7 cellular contexts compared by ENCODE assay signal in genomic region chr3:123883656-123884257, GRCh38. TPM values are rescaled to one million over a fixed set of nuclear protein-coding genes. Genes with fewer than 3 reads are reported as not detected.
DNase-seq lines count a peak whose midpoint lies in the region; ATAC-seq and TF ChIP-seq lines count a peak whose summit lies in the region.

No MANE protein-coding gene starts in this region.

- H3K79me2 ChIP-seq in H9 (ENCODE audit: insufficient read depth, low read length) (no peaks in the 10 kb centered on the region), smooth muscle cell (ENCODE audit: low read depth) (no peaks in the 10 kb centered on the region)

- H3K36me3 Mint-ChIP-seq in H9 (ENCODE audit: insufficient read depth in 1 of 3, low read depth in 3 of 3), result peaks cover 0 to 10% (median 2%) of the 10 kb centered on the region in 3 experiments; a peak in 3 of 7 replicates
- peaks cover under 1% of the 10 kb centered on the region for H3K36me3 Mint-ChIP-seq in activated CD4-positive, alpha-beta memory T cell treated with anti-CD3 and anti-CD28 coated beads, Interleukin-2, amount 10 ng/mL, durations not matched to agents 7 days and 5 days (ENCODE audit: low read depth)

- H3K4me3 ChIP-seq in iPS-15b (ENCODE audit: low read depth, low read length), result peak overlapping the region; percentile 78
- peak overlapping the region; percentile 63 for H3K4me3 ChIP-seq in smooth muscle cell

- H3K4me1 Mint-ChIP-seq in H9, result peaks cover 21 to 26% of the 10 kb centered on the region in 2 experiments
- H3K4me1 Mint-ChIP-seq in activated CD4-positive, alpha-beta memory T cell treated with anti-CD3 and anti-CD28 coated beads, Interleukin-2, amount 10 ng/mL, durations not matched to agents 7 days and 5 days, result peaks cover 22% of the 10 kb centered on the region

- H3K9me3 Mint-ChIP-seq in H9, result peaks cover 7 to 14% of the 10 kb centered on the region in 2 experiments
- no peaks in the 10 kb centered on the region for H3K9me3 Mint-ChIP-seq in activated CD4-positive, alpha-beta memory T cell treated with anti-CD3 and anti-CD28 coated beads, Interleukin-2, amount 10 ng/mL, durations not matched to agents 7 days and 5 days

- no peak overlapping the region for H2BK12ac ChIP-seq in H9 (ENCODE audit: insufficient read length, low read depth, low read length)

- peaks cover 32% of the 10 kb centered on the region for H3K27me3 Mint-ChIP-seq in H9 (ENCODE audit: low read depth)
- H3K27me3 Mint-ChIP-seq in activated CD4-positive, alpha-beta memory T cell treated with anti-CD3 and anti-CD28 coated beads, Interleukin-2, amount 10 ng/mL, durations not matched to agents 7 days and 5 days, result peaks cover 51% of the 10 kb centered on the region

- H3K27me3 ChIP-seq in H9 (ENCODE audit: insufficient read depth, low read length) (peaks cover 4% of the 10 kb centered on the region; the same call in 1 of the 2 replicates), iPS-15b (ENCODE audit: control insufficient read depth, insufficient read depth, low read length) (peaks cover 16% of the 10 kb centered on the region), smooth muscle cell (ENCODE audit: low read depth) (no peaks in the 10 kb centered on the region)

- no peak overlapping the region for H4K91ac ChIP-seq in H9 (ENCODE audit: insufficient read length, low read depth, low read length)

- no peaks in the 10 kb centered on the region for H3F3A ChIP-seq in smooth muscle cell (ENCODE audit: low read depth)

- H3K23ac ChIP-seq in H9 (ENCODE audit: insufficient read length, low read depth, low read length), result no peak overlapping the region

- H3K4me2 ChIP-seq in H9 (ENCODE audit: insufficient read depth, insufficient read length, low read length) (peak overlapping the region; percentile 65), smooth muscle cell (peak overlapping the region; percentile 94)

- no peak overlapping the region for H2BK20ac ChIP-seq in H9 (ENCODE audit: low read depth, low read length, poor library complexity, severe bottlenecking)

- H3K27ac Mint-ChIP-seq in H9, result peak overlapping the region in 1 of 3 experiments; percentile 55; a peak in 1 of 7 replicates
- no peak overlapping the region for H3K27ac Mint-ChIP-seq in activated CD4-positive, alpha-beta memory T cell treated with anti-CD3 and anti-CD28 coated beads, Interleukin-2, amount 10 ng/mL, durations not matched to agents 7 days and 5 days

- no peak overlapping the region for H2AK5ac ChIP-seq in H9 (ENCODE audit: insufficient read length, low read length)

- DNase-seq in H9 (peak; percentile 51), smooth muscle cell (lab: John Stamatoyannopoulos, UW; ENCODE audit: unreplicated experiment) (no peak), COLO668 (lab: John Stamatoyannopoulos, UW; ENCODE audit: unreplicated experiment) (no peak), activated T-cell treated with anti-CD3 and anti-CD28 coated beads for 4 hours (no peak)
- DNase-seq in activated CD4-positive, alpha-beta memory T cell treated with anti-CD3 and anti-CD28 coated beads, Interleukin-2, amount 10 ng/mL, durations not matched to agents 7 days and 5 days, result no peak

- no peak overlapping the region for H2BK5ac ChIP-seq in H9 (ENCODE audit: insufficient read length, low read length)

- no peak overlapping the region for H2BK120ac ChIP-seq in H9 (ENCODE audit: low read depth, low read length, poor library complexity, severe bottlenecking)

- no CpG with 5 or more reads among the region's 44 CpGs for WGBS in H9 (ENCODE audit: extremely low coverage, insufficient read length, low lambda C conversion rate)
- whole genome bisulfite sequencing in smooth muscle cell (ENCODE audit: low lambda C conversion rate), result 4% methylated on average over 28 of the region's 44 CpGs

- H3K79me1 ChIP-seq in H9 (ENCODE audit: insufficient read depth, low read depth, low read length, poor library complexity, severe bottlenecking), result no peaks in the 10 kb centered on the region

- H3K4ac ChIP-seq in H9 (ENCODE audit: low read depth, low read length), result no peak overlapping the region

- H2AFZ ChIP-seq in H9 (ENCODE audit: low read length) (no peak overlapping the region), smooth muscle cell (ENCODE audit: low read depth) (peak overlapping the region; percentile 89)

- CTCF ChIA-PET in activated CD4-positive, alpha-beta memory T cell treated with anti-CD3 and anti-CD28 coated beads, Interleukin-2, amount 10 ng/mL, durations not matched to agents 7 days and 5 days (lab: Charles Lee), result no interaction called here

- H3K4me1 ChIP-seq in H9 (ENCODE audit: insufficient read depth, low read length) (no peaks in the 10 kb centered on the region), iPS-15b (ENCODE audit: control insufficient read depth, insufficient read depth, low read length) (peaks cover 8% of the 10 kb centered on the region), smooth muscle cell (ENCODE audit: low read depth) (peaks cover 17% of the 10 kb centered on the region)

- peaks cover 13% of the 10 kb centered on the region for H3K23me2 ChIP-seq in H9 (ENCODE audit: insufficient read length, low read depth, low read length, poor library complexity, severe bottlenecking)

- H3T11ph ChIP-seq in H9 (ENCODE audit: low read length), result no peak overlapping the region

- H3K27ac ChIP-seq in H9 (ENCODE audit: insufficient read length, low read depth, low read length) (no peak overlapping the region), smooth muscle cell (ENCODE audit: low read depth) (no peak overlapping the region)

- H3K9ac ChIP-seq in H9 (ENCODE audit: extremely low read depth, insufficient read length, low read length) (peak overlapping the region; percentile 39), iPS-15b (ENCODE audit: low read depth, low read length) (peak overlapping the region; percentile 87), smooth muscle cell (ENCODE audit: low read depth) (no peak overlapping the region)

- TF ChIP-seq CTCF in H9 (conservative IDR thresholded peaks at IDR 0.05), result no peak
- no peak for TF ChIP-seq CTCF in smooth muscle cell (IDR thresholded peaks at IDR 0.05; ENCODE audit: borderline replicate concordance, insufficient read depth, poor library complexity, severe bottlenecking)

- POLR2A ChIA-PET in activated CD4-positive, alpha-beta memory T cell treated with anti-CD3 and anti-CD28 coated beads, Interleukin-2, amount 10 ng/mL, durations not matched to agents 7 days and 5 days (lab: Charles Lee), result no interaction called here

- H3K4me3 Mint-ChIP-seq in H9, result peak overlapping the region; percentile 74 to 87
- peak overlapping the region; percentile 47 for H3K4me3 Mint-ChIP-seq in activated CD4-positive, alpha-beta memory T cell treated with anti-CD3 and anti-CD28 coated beads, Interleukin-2, amount 10 ng/mL, durations not matched to agents 7 days and 5 days

- peak overlapping the region; percentile 87 for H3K14ac ChIP-seq in H9 (ENCODE audit: insufficient read depth, low read length)

- H3K18ac ChIP-seq in H9 (ENCODE audit: insufficient read length, low read depth, low read length), result peak overlapping the region; percentile 62

- no peak overlapping the region for H4K5ac ChIP-seq in H9 (ENCODE audit: insufficient read length, low read depth, low read length)

- no peak for ATAC-seq in GM18873 (IDR thresholded peaks at IDR 0.05; ENCODE audit: low FRiP score, unreplicated experiment)

- no peak overlapping the region for H3K56ac ChIP-seq in H9 (ENCODE audit: insufficient read length, low read depth, low read length)

- H3K9me3 ChIP-seq in H9 (ENCODE audit: control insufficient read depth, low read depth, low read length) (no peaks in the 10 kb centered on the region), iPS-15b (ENCODE audit: control insufficient read depth, insufficient read depth, low read length) (no peaks in the 10 kb centered on the region), smooth muscle cell (replicated peaks; ENCODE audit: low read depth) (no peaks in the 10 kb centered on the region)

- H4K20me1 ChIP-seq in H9 (ENCODE audit: control insufficient read depth, insufficient read depth, insufficient read length) (no peaks in the 10 kb centered on the region), smooth muscle cell (ENCODE audit: low read depth) (no peaks in the 10 kb centered on the region)

- H2BK15ac ChIP-seq in H9 (ENCODE audit: low read depth, low read length), result no peak overlapping the region

- no peak overlapping the region for H4K8ac ChIP-seq in H9 (replicated peaks; ENCODE audit: insufficient read length, low read depth, low read length)

- H3K36me3 ChIP-seq in iPS-15b (ENCODE audit: control insufficient read depth, insufficient read depth, low read length) (no peaks in the 10 kb centered on the region), smooth muscle cell (ENCODE audit: low read depth) (no peaks in the 10 kb centered on the region)

RNA-seq across cellular contexts. Expression of gene MYLK, which starts 0.4 kb away (rescaled TPM):
- 10.1 and 10.4 TPM in 2 replicates for total RNA-seq in H9 (2021)
- total RNA-seq in activated CD4-positive, alpha-beta memory T cell treated with anti-CD3 and anti-CD28 coated beads, Interleukin-2, amount 10 ng/mL, durations not matched to agents 7 days and 5 days, result under 1 TPM; 0.50 to 0.68 TPM
- total RNA-seq in smooth muscle cell, result 20.8 and 25.5 TPM in 2 replicates
- 13.6 and 19.5 TPM in 2 replicates for polyA plus RNA-seq in smooth muscle cell
